Comparison of ENCODE assay signal across 21 cellular contexts in the genomic region with DNA sequence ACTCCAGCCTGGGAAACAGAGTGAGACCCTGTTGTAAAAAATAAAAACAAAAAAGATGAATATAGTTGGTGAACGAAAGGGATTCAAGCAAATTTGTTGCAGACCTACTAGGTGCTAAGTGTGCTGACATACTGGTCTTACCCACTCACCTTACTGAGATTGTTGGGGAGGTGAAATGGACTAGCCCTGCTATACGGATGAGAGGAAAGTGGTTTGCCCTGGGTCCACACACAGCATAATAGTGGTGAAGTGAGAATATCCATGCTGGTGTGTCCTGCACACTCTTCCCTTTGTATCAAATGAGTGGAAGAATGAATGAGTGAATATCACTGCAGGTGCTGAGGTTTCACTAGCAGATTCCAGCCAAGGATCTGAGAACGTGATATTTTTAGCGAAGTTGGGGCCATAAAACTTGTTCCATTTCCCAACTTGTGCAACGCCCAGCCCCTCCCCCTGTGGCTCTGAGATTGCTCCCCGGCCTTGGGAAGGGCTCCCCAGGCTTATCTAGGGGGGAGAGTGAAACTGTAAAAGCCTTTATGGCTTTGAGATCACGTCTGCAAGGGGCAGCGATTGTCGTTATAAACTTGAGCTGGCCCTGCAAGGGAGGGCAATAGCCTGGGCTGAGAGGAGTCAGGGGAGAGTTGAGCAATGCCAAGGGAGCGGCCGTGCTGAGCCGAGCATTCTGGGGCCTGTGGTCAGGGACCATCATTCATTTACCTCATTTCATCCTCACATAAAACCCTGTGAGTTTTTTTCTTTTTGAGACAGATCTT. TPM values are rescaled to one million over a fixed set of nuclear protein-coding genes. Genes with fewer than 3 reads are reported as not detected.
DNase-seq lines count a peak whose midpoint lies in the region; TF ChIP-seq lines count a peak whose summit lies in the region.
"Had no signal": no experiment of that assay in that cellular context is flagged by ENCODE, and none has a peak within 500 bp of the region (broad histone marks: within the 10 kb centered on the region; RNA-seq: fewer than 3 reads in every experiment).

No MANE protein-coding gene starts in this region.

- DNase-seq in MCF 10A (ENCODE audit: unreplicated experiment) (peak; percentile 50), mammary epithelial cell (no peak), SKM-1 treated with dmso at 0.1 percent for 144 hours (lab: John Stamatoyannopoulos, UW; ENCODE audit: unreplicated experiment) (peak; percentile 76), medulla oblongata (ENCODE audit: extremely low spot score) (no peak), COLO829 (ENCODE audit: low spot score) (no peak), NCI-H1105 (lab: John Stamatoyannopoulos, UW) (no peak), vagina (ENCODE audit: extremely low spot score in 2 of 2) (no peak)
- DNase-seq: 8988T; activated CD4-positive, alpha-beta T cell treated with anti-CD3 and anti-CD28 coated beads for 1 hour; activated naive CD8-positive, alpha-beta T cell treated with anti-CD3 and anti-CD28 coated beads for 36 hours; foreskin keratinocyte; left cardiac atrium; NCI-H187; NCI-H446 treated with DMSO at 0.1 percent for 48 hours; SK-N-SH; stimulated activated CD4-positive, alpha-beta T cell treated with anti-CD3 and anti-CD28 coated beads, Interleukin-4, amount 100 ng/mL, for 4 hours; substantia nigra; T1000 had no signal

- H3K4me1 Mint-ChIP-seq in MCF 10A (ENCODE audit: insufficient read depth, unreplicated experiment): peaks cover 26% of the 10 kb centered on the region
- H3K4me1 Mint-ChIP-seq: activated naive CD8-positive, alpha-beta T cell treated with anti-CD3 and anti-CD28 coated beads for 36 hours had no signal

- CTCF ChIA-PET in MCF 10A (lab: Yijun Ruan, JAX) (interaction anchor here (0.5 to 1.4 kb wide), 6 partner anchors 18 to 326 kb away, joined by 3 read pairs; no protein-coding TSS in a partner anchor), mammary epithelial cell (lab: Charles Lee; ENCODE audit: low non-redundant PET) (no interaction called here)

- WGBS in mammary epithelial cell (ENCODE audit: low coverage, missing lambda C conversion rate): 61% methylated on average over 12 of the region's 12 CpGs
- WGBS in liver: 29% methylated on average over 12 of the region's 12 CpGs

- in situ Hi-C loops in mammary epithelial cell (cut with MboI; ENCODE audit: low sequenced_read_pairs in 2 of 2): no loop called here

- BruUV-seq in MCF 10A (replicated peaks; lab: Mats Ljungman, UMichigan) (no TSS peak), mammary epithelial cell (replicated peaks; lab: Mats Ljungman, UMichigan) (no TSS peak)

- no peak overlapping the region for H3K4me2 ChIP-seq in mammary epithelial cell (ENCODE audit: insufficient read depth, low read depth, low read length)
- H3K4me2 ChIP-seq: BLaER1 treated with 17β-estradiol and CSF1 and Interleukin-3, amounts not matched to agents 10 nM and 100 nM; SK-N-SH had no signal

- no peak overlapping the region for H3K4me3 Mint-ChIP-seq in MCF 10A (ENCODE audit: unreplicated experiment)
- H3K4me3 Mint-ChIP-seq: activated naive CD8-positive, alpha-beta T cell treated with anti-CD3 and anti-CD28 coated beads for 36 hours had no signal

- H2AFZ ChIP-seq in mammary epithelial cell (ENCODE audit: low read depth, low read length): no peak overlapping the region

- no peak for TF ChIP-seq CTCF in MCF 10A (IDR thresholded peaks at IDR 0.05; ENCODE audit: unreplicated experiment)
- no peak for TF ChIP-seq CTCF in mammary epithelial cell (conservative IDR thresholded peaks at IDR 0.05 in 1 of 2, IDR thresholded peaks at IDR 0.05 in 1 of 2; ENCODE audit: extremely low read depth in 1 of 2, insufficient read depth in 1 of 2, low read depth in 1 of 2, low read length in 2 of 2)
- no peak for TF ChIP-seq CTCF in liver (IDR thresholded peaks at IDR 0.05; ENCODE audit: low read depth, low read length, missing input control)
- TF ChIP-seq CTCF in vagina (IDR thresholded peaks at IDR 0.05): no peak

- H3K4me3 ChIP-seq in mammary epithelial cell (replicated peaks in 1 of 3; ENCODE audit: insufficient read depth in 1 of 3, low read depth in 2 of 3, low read length in 3 of 3) (no peak overlapping the region), liver (ENCODE audit: low read depth in 1 of 3, low read length in 3 of 3) (no peak overlapping the region), vagina (no peak overlapping the region)
- H3K4me3 ChIP-seq: BLaER1 treated with 17β-estradiol and CSF1 and Interleukin-3, amounts not matched to agents 10 nM and 100 nM; skin epidermis had no signal

- dilution Hi-C loops in mammary epithelial cell (cut with HindIII; ENCODE audit: low sequenced_read_pairs): loop anchor here (25.0 kb wide), 1 partner anchor 420 kb away; no protein-coding TSS in a partner anchor

- no peaks in the 10 kb centered on the region for H3K27me3 Mint-ChIP-seq in MCF 10A (ENCODE audit: insufficient read depth, unreplicated experiment)

- no peak for TF ChIP-seq POLR2A in vagina (IDR thresholded peaks at IDR 0.05)

- H3K79me2 ChIP-seq in mammary epithelial cell (ENCODE audit: insufficient read depth, low read length): no peaks in the 10 kb centered on the region

- no peaks in the 10 kb centered on the region for H3K9me3 ChIP-seq in mammary epithelial cell (replicated peaks; ENCODE audit: insufficient read depth, low read length)
- H3K9me3 ChIP-seq in liver (ENCODE audit: control insufficient read depth in 4 of 4, low read length in 3 of 4): no peaks in the 10 kb centered on the region
- H3K9me3 ChIP-seq in vagina: no peaks in the 10 kb centered on the region
- H3K9me3 ChIP-seq: BLaER1 treated with 17β-estradiol and CSF1 and Interleukin-3, amounts not matched to agents 10 nM and 100 nM; SK-N-SH had no signal

- no peak overlapping the region for H3K27ac Mint-ChIP-seq in MCF 10A (ENCODE audit: low read depth, unreplicated experiment)
- H3K27ac Mint-ChIP-seq: activated naive CD8-positive, alpha-beta T cell treated with anti-CD3 and anti-CD28 coated beads for 36 hours had no signal

- POLR2A ChIA-PET in MCF 10A (lab: Yijun Ruan, JAX): interaction anchor here (0.9 to 1.0 kb wide), 2 partner anchors 17 to 19 kb away, joined by 3 to 4 read pairs; no protein-coding TSS in a partner anchor

- H3K4me1 ChIP-seq in mammary epithelial cell (ENCODE audit: insufficient read depth, low read length): no peaks in the 10 kb centered on the region
- H3K4me1 ChIP-seq in liver (ENCODE audit: control insufficient read depth in 4 of 4, insufficient read depth in 4 of 4, low read length in 3 of 4): peaks cover 0 to 11% (median 8%) of the 10 kb centered on the region in 4 donors
- H3K4me1 ChIP-seq in vagina: no peaks in the 10 kb centered on the region
- H3K4me1 ChIP-seq: BLaER1 treated with 17β-estradiol and CSF1 and Interleukin-3, amounts not matched to agents 10 nM and 100 nM; foreskin keratinocyte had no signal

- H3K27ac ChIP-seq in mammary epithelial cell (ENCODE audit: insufficient read depth, low read depth, low read length) (no peak overlapping the region), liver (ENCODE audit: low read depth in 1 of 2, low read length in 2 of 2) (peak overlapping the region; percentile 5 to 29), vagina (no peak overlapping the region)
- H3K27ac ChIP-seq: BLaER1 treated with 17β-estradiol and CSF1 and Interleukin-3, amounts not matched to agents 10 nM and 100 nM; foreskin keratinocyte; skin epidermis had no signal

- peak in 1 of 2 donors; percentile 13 for TF ChIP-seq RAD21 in liver (IDR thresholded peaks at IDR 0.05)

- no peaks in the 10 kb centered on the region for H3K36me3 ChIP-seq in mammary epithelial cell (ENCODE audit: insufficient read depth, low read length)
- H3K36me3 ChIP-seq in liver (ENCODE audit: control insufficient read depth in 4 of 4, insufficient read depth in 3 of 4, low read depth in 1 of 4, low read length in 3 of 4): no peaks in the 10 kb centered on the region
- no peaks in the 10 kb centered on the region for H3K36me3 ChIP-seq in vagina
- H3K36me3 ChIP-seq: BLaER1 treated with 17β-estradiol and CSF1 and Interleukin-3, amounts not matched to agents 10 nM and 100 nM had no signal

- H3K27me3 ChIP-seq in mammary epithelial cell (ENCODE audit: insufficient read depth, low read length): no peaks in the 10 kb centered on the region
- H3K27me3 ChIP-seq in liver (ENCODE audit: control insufficient read depth in 4 of 4, insufficient read depth in 4 of 4, low read length in 3 of 4): no peaks in the 10 kb centered on the region
- H3K27me3 ChIP-seq in vagina: no peaks in the 10 kb centered on the region
- H3K27me3 ChIP-seq: BLaER1 treated with 17β-estradiol and CSF1 and Interleukin-3, amounts not matched to agents 10 nM and 100 nM; foreskin keratinocyte had no signal

- no peak overlapping the region for H3K9ac ChIP-seq in mammary epithelial cell (ENCODE audit: insufficient read depth, low read length)
- no peak overlapping the region for H3K9ac ChIP-seq in liver (ENCODE audit: low read depth in 1 of 2, low read length in 2 of 2)
- H3K9ac ChIP-seq: BLaER1 treated with 17β-estradiol and CSF1 and Interleukin-3, amounts not matched to agents 10 nM and 100 nM; SK-N-SH had no signal

- H4K20me1 ChIP-seq in mammary epithelial cell (ENCODE audit: insufficient read depth, low read length): no peaks in the 10 kb centered on the region
- H4K20me1 ChIP-seq: BLaER1 treated with 17β-estradiol and CSF1 and Interleukin-3, amounts not matched to agents 10 nM and 100 nM had no signal

- intact Hi-C loops in MCF 10A (cut with micrococcal nuclease) (no loop called here), mammary epithelial cell (cut with micrococcal nuclease) (no loop called here), vagina (cut with DNase I) (no loop called here)

- no peaks in the 10 kb centered on the region for H3K36me3 Mint-ChIP-seq in MCF 10A (ENCODE audit: insufficient read depth, unreplicated experiment)
- H3K36me3 Mint-ChIP-seq: activated naive CD8-positive, alpha-beta T cell treated with anti-CD3 and anti-CD28 coated beads for 36 hours had no signal

- H3K9me3 Mint-ChIP-seq in MCF 10A (ENCODE audit: unreplicated experiment): no peaks in the 10 kb centered on the region
- H3K9me3 Mint-ChIP-seq: activated naive CD8-positive, alpha-beta T cell treated with anti-CD3 and anti-CD28 coated beads for 36 hours had no signal

TF ChIP-seq in liver, 16 proteins besides CTCF, POLR2A, EP300 and RAD21 (continues in another document):
- TF ChIP-seq RXRA (IDR thresholded peaks at IDR 0.05): peak; percentile 58 to 66

RNA-seq across cellular contexts. Expression of gene TTPAL, which starts 33.2 kb away (rescaled TPM):
- total RNA-seq in MCF 10A (2022) (34.1 and 35.4 TPM in 2 replicates), mammary epithelial cell (10 to 100 TPM; 59.0 TPM), liver (10 to 100 TPM; 17.3 to 39.7 TPM), vagina (16.0 TPM)
- polyA plus RNA-seq in mammary epithelial cell (16.1 TPM), liver (10 to 100 TPM; 11.6 to 17.9 TPM)
- polyA minus RNA-seq in mammary epithelial cell: 72.9 TPM

Comparison
In these comparisons a context has a peak if more than half of its experiments do, and no peak if none do; other contexts are left out.
1. DNase-seq: peak in MCF 10A (single experiment) and SKM-1 treated with dmso at 0.1 percent for 144 hours (single experiment); none in mammary epithelial cell (single experiment), medulla oblongata (single experiment), COLO829 (single experiment), NCI-H1105 (single experiment) and vagina (0 of 2).
2. H3K27ac ChIP-seq: peak in liver (2 of 2); none in mammary epithelial cell (single experiment) and vagina (single experiment).